19 cellular contexts compared by ENCODE assay signal in the genomic region with DNA sequence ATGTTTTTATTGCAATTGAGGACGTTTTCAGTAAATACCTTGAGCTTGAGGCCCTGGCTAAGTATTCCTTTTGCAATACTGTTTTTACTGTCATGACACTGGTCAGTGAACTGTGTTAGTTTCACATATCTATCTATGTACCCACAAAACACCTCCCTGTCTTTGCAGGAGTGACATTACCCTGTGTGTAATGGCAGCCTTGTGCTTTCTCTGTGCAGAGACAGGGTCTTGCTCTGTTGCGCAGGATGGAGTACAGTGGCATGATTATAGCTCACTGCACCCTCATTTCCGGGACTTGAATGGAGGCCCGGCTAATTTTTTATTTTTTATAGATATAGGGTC.
DNase-seq lines count a peak whose midpoint lies in the region; ATAC-seq and TF ChIP-seq lines count a peak whose summit lies in the region.
"Had no signal": no experiment of that assay in that cellular context is flagged by ENCODE, and none has a peak within 500 bp of the region (broad histone marks: within the 10 kb centered on the region; RNA-seq: fewer than 3 reads in every experiment).

No MANE protein-coding gene starts in this region.

- peak overlapping the region; percentile 6; the same call in 1 of the 2 replicates for H3K4me3 ChIP-seq in GM06990 (replicated peaks; ENCODE audit: low read depth, low read length)
- H3K4me3 ChIP-seq: sigmoid colon, SJSA1, thoracic aorta had no signal

- peak overlapping the region; percentile 27 for H3K4me3 Mint-ChIP-seq in memory B cell
- H3K4me3 Mint-ChIP-seq: endodermal cell had no signal

- no peaks in the 10 kb centered on the region for H3K27me3 Mint-ChIP-seq in memory B cell

- H3K27me3 ChIP-seq in GM06990 (replicated peaks; ENCODE audit: control insufficient read depth, insufficient read depth, low read length): no peaks in the 10 kb centered on the region
- H3K27me3 ChIP-seq: sigmoid colon, SJSA1 had no signal

- H3K9me3 Mint-ChIP-seq in memory B cell: no peaks in the 10 kb centered on the region
- H3K9me3 Mint-ChIP-seq: endodermal cell had no signal

- H3K36me3 Mint-ChIP-seq in memory B cell: peaks cover 9% of the 10 kb centered on the region

- peaks cover 3% of the 10 kb centered on the region for H3K36me3 ChIP-seq in GM06990 (ENCODE audit: control insufficient read depth, insufficient read depth, low read length)
- H3K36me3 ChIP-seq: thoracic aorta had no signal

- peak; percentile 12; the same call in 1 of the 2 replicates for TF ChIP-seq CTCF in C4-2B (conservative IDR thresholded peaks at IDR 0.05)
- TF ChIP-seq CTCF in GM06990 (IDR thresholded peaks at IDR 0.05; ENCODE audit: insufficient read depth, low read length, poor library complexity, severe bottlenecking): no peak
- TF ChIP-seq CTCF in VCaP (conservative IDR thresholded peaks at IDR 0.05): no peak

- H3K4me1 Mint-ChIP-seq in memory B cell: peaks cover 43% of the 10 kb centered on the region

- no peak overlapping the region for H3K27ac ChIP-seq in C4-2B
- H3K27ac ChIP-seq in VCaP: peak overlapping the region; percentile 69; the same call in 1 of the 2 replicates
- H3K27ac ChIP-seq: sigmoid colon, SJSA1, thoracic aorta had no signal

- peak; percentile 27 for ATAC-seq in memory B cell (ENCODE audit: low read depth)
- ATAC-seq in GM19023 (IDR thresholded peaks at IDR 0.05; ENCODE audit: unreplicated experiment): no peak
- no peak for ATAC-seq in HG02678 (IDR thresholded peaks at IDR 0.05; ENCODE audit: unreplicated experiment)
- ATAC-seq in HG03159 (IDR thresholded peaks at IDR 0.05; ENCODE audit: unreplicated experiment): no peak

- H3K27ac Mint-ChIP-seq in memory B cell: peak overlapping the region; percentile 83

- DNase-seq in GM06990 (ENCODE audit: extremely low read depth, insufficient read length) (no peak), memory B cell (ENCODE audit: low spot score in 2 of 2) (no peak), NCI-H1417 (lab: John Stamatoyannopoulos, UW) (no peak)
- DNase-seq: amygdala; DMS 273 treated with DMSO at 0.1 percent for 48 hours; endodermal cell; hippocampal formation; midbrain; NCI-H2227 treated with DMSO at 0.1 percent for 48 hours; nucleus accumbens; sigmoid colon; stimulated activated CD4-positive, alpha-beta T cell treated with anti-CD3 and anti-CD28 coated beads, Interleukin-2, amount 100 ng/mL, for 24 hours had no signal
